In the genomic region with DNA sequence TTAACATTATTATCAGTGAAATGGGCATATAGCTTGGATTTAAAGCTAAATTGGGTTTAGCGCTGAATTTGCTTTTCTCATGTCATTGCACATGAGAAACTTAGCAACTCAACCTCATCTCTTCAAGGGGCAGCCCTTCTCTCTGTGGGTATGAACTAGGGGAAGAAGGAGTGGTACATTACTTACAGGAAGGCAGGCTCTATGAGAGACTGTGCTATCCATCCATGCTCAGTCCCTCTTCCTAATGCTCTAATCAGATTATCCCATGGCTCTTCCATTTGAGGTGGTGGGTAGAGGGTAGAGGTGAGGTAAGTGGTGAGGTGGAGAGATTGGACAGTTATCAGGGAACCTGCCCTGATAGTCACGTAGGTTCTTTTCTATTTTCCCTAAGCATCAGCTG, we compare ENCODE assay signal across 25 cellular contexts.
"Had no signal": no experiment of that assay in that cellular context is flagged by ENCODE, and none has a peak within 500 bp of the region (broad histone marks: within the 10 kb centered on the region; RNA-seq: fewer than 3 reads in every experiment).

No MANE protein-coding gene starts in this region.

- DNase-seq: heart right ventricle; kidney; left ventricle myocardium inferior; midbrain; mucosa of descending colon; naive thymus-derived CD4-positive, alpha-beta T cell; ovary; right lobe of liver; stimulated activated CD4-positive, alpha-beta T cell treated with anti-CD3 and anti-CD28 coated beads, Interleukin-1b, Interleukin-23, amount 100 ng/mL, for 48 hours; stimulated activated CD4-positive, alpha-beta T cell treated with anti-CD3 and anti-CD28 coated beads, Interleukin-2, amount 100 ng/mL, for 48 hours; stimulated activated CD4-positive, alpha-beta T cell treated with anti-CD3 and anti-CD28 coated beads, Interleukin-4, amount 100 ng/mL, for 4 hours; stimulated activated CD8-positive, alpha-beta memory T cell treated with anti-CD3 and anti-CD28 coated beads, Interleukin-4, amount 100 ng/mL, for 48 hours; stimulated activated naive CD8-positive, alpha-beta T cell treated with anti-CD3 and anti-CD28 coated beads, Interleukin-15, Interleukin-2, amounts not matched to agents 100 U/mL and 50 U/mL, for 24 hours; stomach; testis; thyroid gland; transverse colon; upper lobe of right lung had no signal

- H3K4me1 Mint-ChIP-seq: naive thymus-derived CD4-positive, alpha-beta T cell; stimulated activated memory B cell treated with anti-CD40 and anti-IgM and Interleukin-4, amounts not matched to agents 10 μg/mL and 1 μg/mL and 100 μg/mL, for 72 hours had no signal

- H3K4me3 Mint-ChIP-seq: naive thymus-derived CD4-positive, alpha-beta T cell; natural killer cell treated with Interleukin-12 subunit alpha and Interleukin-12 subunit beta and Interleukin-15 and Interleukin-18, amount 100 ng/mL, for 72 hours; stimulated activated memory B cell treated with anti-CD40 and anti-IgM and Interleukin-4, amounts not matched to agents 10 μg/mL and 1 μg/mL and 100 μg/mL, for 72 hours had no signal

- H3K27me3 Mint-ChIP-seq: naive thymus-derived CD4-positive, alpha-beta T cell; natural killer cell treated with Interleukin-12 subunit alpha and Interleukin-12 subunit beta and Interleukin-15 and Interleukin-18, amount 100 ng/mL, for 72 hours; progenitor cell of endocrine pancreas; stimulated activated memory B cell treated with anti-CD40 and anti-IgM and Interleukin-4, amounts not matched to agents 10 μg/mL and 1 μg/mL and 100 μg/mL, for 72 hours had no signal

- H2AFZ ChIP-seq: hepatocyte had no signal

- H3K36me3 Mint-ChIP-seq: stimulated activated memory B cell treated with anti-CD40 and anti-IgM and Interleukin-4, amounts not matched to agents 10 μg/mL and 1 μg/mL and 100 μg/mL, for 72 hours had no signal

- H3K4me1 ChIP-seq: heart right ventricle, left ventricle myocardium inferior, right atrium auricular region, right lobe of liver, stomach, testis, thyroid gland, transverse colon, upper lobe of right lung had no signal

- H3K36me3 ChIP-seq: heart right ventricle, left ventricle myocardium inferior, ovary, right atrium auricular region, right lobe of liver, stomach, thyroid gland, transverse colon, upper lobe of right lung had no signal

- H3K4me3 ChIP-seq: heart right ventricle, hepatocyte, left ventricle myocardium inferior, lung, mucosa of descending colon, ovary, right atrium auricular region, right lobe of liver, smooth muscle cell, stomach, testis, thyroid gland, transverse colon, upper lobe of right lung had no signal

- H3K9me3 ChIP-seq: heart right ventricle, mucosa of descending colon, ovary, right atrium auricular region, right lobe of liver, stomach, testis, thyroid gland, transverse colon, upper lobe of right lung had no signal

- H3K27me3 ChIP-seq: heart right ventricle, hepatocyte, ovary, right atrium auricular region, right lobe of liver, stomach, testis, thyroid gland, transverse colon, upper lobe of right lung had no signal

- H3K27ac Mint-ChIP-seq: naive thymus-derived CD4-positive, alpha-beta T cell; natural killer cell treated with Interleukin-12 subunit alpha and Interleukin-12 subunit beta and Interleukin-15 and Interleukin-18, amount 100 ng/mL, for 72 hours; progenitor cell of endocrine pancreas; stimulated activated memory B cell treated with anti-CD40 and anti-IgM and Interleukin-4, amounts not matched to agents 10 μg/mL and 1 μg/mL and 100 μg/mL, for 72 hours had no signal

- H3K4me2 ChIP-seq: hepatocyte, smooth muscle cell had no signal

- H3K27ac ChIP-seq: heart right ventricle, hepatocyte, left ventricle myocardium inferior, ovary, right atrium auricular region, right lobe of liver, stomach, testis, thyroid gland, transverse colon, upper lobe of right lung had no signal

- H3K79me2 ChIP-seq: hepatocyte had no signal

- ATAC-seq: heart right ventricle; mucosa of descending colon; naive thymus-derived CD4-positive, alpha-beta T cell; natural killer cell treated with Interleukin-12 subunit alpha and Interleukin-12 subunit beta and Interleukin-15 and Interleukin-18, amount 100 ng/mL, for 72 hours; right lobe of liver; stimulated activated memory B cell treated with anti-CD40 and anti-IgM and Interleukin-4, amounts not matched to agents 10 μg/mL and 1 μg/mL and 100 μg/mL, for 72 hours; stimulated activated naive CD8-positive, alpha-beta T cell treated with anti-CD3 and anti-CD28 coated beads, Interleukin-15, Interleukin-2, amounts not matched to agents 100 U/mL and 50 U/mL, for 24 hours; upper lobe of right lung had no signal
